ENCODE assay signal across 8 cellular contexts in genomic region chr19:38388310-38389100, GRCh38. TPM values are rescaled to one million over a fixed set of nuclear protein-coding genes. Genes with fewer than 3 reads are reported as not detected.
DNase-seq lines count a peak whose midpoint lies in the region; ATAC-seq and TF ChIP-seq lines count a peak whose summit lies in the region.

A gene with protein sequence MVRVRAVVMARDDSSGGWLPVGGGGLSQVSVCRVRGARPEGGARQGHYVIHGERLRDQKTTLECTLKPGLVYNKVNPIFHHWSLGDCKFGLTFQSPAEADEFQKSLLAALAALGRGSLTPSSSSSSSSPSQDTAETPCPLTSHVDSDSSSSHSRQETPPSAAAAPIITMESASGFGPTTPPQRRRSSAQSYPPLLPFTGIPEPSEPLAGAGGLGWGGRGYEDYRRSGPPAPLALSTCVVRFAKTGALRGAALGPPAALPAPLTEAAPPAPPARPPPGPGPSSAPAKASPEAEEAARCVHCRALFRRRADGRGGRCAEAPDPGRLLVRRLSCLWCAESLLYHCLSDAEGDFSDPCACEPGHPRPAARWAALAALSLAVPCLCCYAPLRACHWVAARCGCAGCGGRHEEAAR (plus strand): TSS chr19:38388697. CDS start chr19:38390303, 1,606 bp downstream.

- peaks cover 3% of the 10 kb centered on the region; the same call in 1 of the 2 replicates for H3K36me3 ChIP-seq in GM23338 (ENCODE audit: insufficient read depth)
- no peaks in the 10 kb centered on the region for H3K36me3 ChIP-seq in ectodermal cell (ENCODE audit: control insufficient read depth, insufficient read depth, low read length)
- peaks cover 3 to 10% of the 10 kb centered on the region in 2 donors for H3K36me3 ChIP-seq in lung (ENCODE audit: control insufficient read depth in 2 of 2, insufficient read depth in 2 of 2, low read length in 2 of 2)
- H3K36me3 ChIP-seq in upper lobe of right lung = peaks cover 7% of the 10 kb centered on the region

- peaks cover 16% of the 10 kb centered on the region for H3F3A ChIP-seq in GM23338 (replicated peaks; ENCODE audit: low read depth)

- H3K4me1 Mint-ChIP-seq in GM23338 = peaks cover 46% of the 10 kb centered on the region

- DNase-seq in AG08396 (ENCODE audit: low spot score) = peak; percentile 81
- DNase-seq in GM23338 (ENCODE audit: low spot score) = peak; percentile 85
- no peak for DNase-seq in lung (ENCODE audit: low spot score)
- DNase-seq in upper lobe of right lung = no peak
- no peak for DNase-seq in stimulated activated CD4-positive, alpha-beta T cell treated with anti-CD3 and anti-CD28 coated beads, Interleukin-1b, Interleukin-23, amount 100 ng/mL, for 48 hours
- no peak for DNase-seq in mesenteric fat pad (ENCODE audit: low spot score)

- 1% methylated on average over 42 of the region's 46 CpGs for WGBS in ectodermal cell, 2 experiments
- 1% methylated on average over 35 to 45 of the region's 46 CpGs for WGBS in lung, 2 donors

- peak; percentile 23 for ATAC-seq in GM23338
- peak; percentile 1 for ATAC-seq in lung (ENCODE audit: insufficient read depth, low FRiP score)
- no peak for ATAC-seq in upper lobe of right lung

- H3K9me3 Mint-ChIP-seq in GM23338 = no peaks in the 10 kb centered on the region; the same call in 2 of the 3 replicates

- H3K27ac ChIP-seq in GM23338 (ENCODE audit: low read depth) (peak within 1 kb of the TSS; percentile 95), ectodermal cell (ENCODE audit: insufficient read depth, low read depth, low read length, poor library complexity, severe bottlenecking) (peak within 1 kb of the TSS; percentile 68), lung (ENCODE audit: low read depth in 1 of 2, low read length in 1 of 2) (peak within 1 kb of the TSS; percentile 18 to 47), upper lobe of right lung (no peak within 1 kb of the TSS)

- intact Hi-C loops in upper lobe of right lung (cut with DNase I) = no loop called here

- peaks cover 45% of the 10 kb centered on the region for H3K27me3 Mint-ChIP-seq in GM23338 (ENCODE audit: insufficient read depth, low read depth, poor library complexity)

- no peaks in the 10 kb centered on the region for H3K9me2 ChIP-seq in GM23338 (ENCODE audit: insufficient read depth)

- peaks cover 33% of the 10 kb centered on the region for H3K36me3 Mint-ChIP-seq in GM23338 (ENCODE audit: low read depth)

- H3K9me3 ChIP-seq in ectodermal cell (ENCODE audit: control insufficient read depth, low read length) (no peaks in the 10 kb centered on the region), lung (ENCODE audit: control insufficient read depth in 2 of 2, insufficient read depth in 1 of 2, low read length in 1 of 2) (peaks cover 0 to 5% of the 10 kb centered on the region in 2 donors), upper lobe of right lung (no peaks in the 10 kb centered on the region)

- H3K4me2 ChIP-seq in GM23338 = peak within 1 kb of the TSS; percentile 95

- peaks cover 7% of the 10 kb centered on the region for H3K4me1 ChIP-seq in GM23338 (ENCODE audit: insufficient read depth)
- peaks cover 2% of the 10 kb centered on the region for H3K4me1 ChIP-seq in ectodermal cell (ENCODE audit: control insufficient read depth, insufficient read depth, low read length)
- H3K4me1 ChIP-seq in lung (ENCODE audit: control insufficient read depth in 2 of 2, insufficient read depth in 2 of 2, low read length in 2 of 2) = peaks cover 0 to 7% of the 10 kb centered on the region in 2 donors
- peaks cover 25% of the 10 kb centered on the region for H3K4me1 ChIP-seq in upper lobe of right lung

- H3K27me3 ChIP-seq in GM23338 (ENCODE audit: insufficient read depth) (peaks cover 24% of the 10 kb centered on the region), ectodermal cell (ENCODE audit: control insufficient read depth, insufficient read depth, low read length, poor library complexity, severe bottlenecking) (peaks cover 43% of the 10 kb centered on the region), lung (ENCODE audit: control insufficient read depth, insufficient read depth) (no peaks in the 10 kb centered on the region), upper lobe of right lung (no peaks in the 10 kb centered on the region)

- peak within 1 kb of the TSS; percentile 93 for H3K27ac Mint-ChIP-seq in GM23338

- H3K79me2 ChIP-seq in GM23338 (replicated peaks; ENCODE audit: insufficient read depth) = peaks cover 10% of the 10 kb centered on the region

- peaks cover 7% of the 10 kb centered on the region for H4K20me1 ChIP-seq in GM23338 (replicated peaks; ENCODE audit: insufficient read depth)

- TF ChIP-seq CTCF in GM23338 (conservative IDR thresholded peaks at IDR 0.05; ENCODE audit: low read depth in 2 of 2) = no peak
- no peak for TF ChIP-seq CTCF in lung (IDR thresholded peaks at IDR 0.05; ENCODE audit: control extremely low read depth, extremely low read depth)
- TF ChIP-seq CTCF in upper lobe of right lung (IDR thresholded peaks at IDR 0.05) = no peak

- H3K4me3 ChIP-seq in GM23338 (peak within 1 kb of the TSS; percentile 96), ectodermal cell (ENCODE audit: insufficient read depth, low read depth, low read length) (peak within 1 kb of the TSS; percentile 70), lung (peak within 1 kb of the TSS; percentile 32), upper lobe of right lung (peak within 1 kb of the TSS; percentile 60)

- peak within 1 kb of the TSS; percentile 92 for H3K4me3 Mint-ChIP-seq in GM23338

- peak within 1 kb of the TSS; percentile 92 for H2AFZ ChIP-seq in GM23338

TF ChIP-seq in GM23338, 12 proteins besides CTCF, POLR2A, EP300 and RAD21:
- TF ChIP-seq POLR2AphosphoS5 (IDR thresholded peaks at IDR 0.05; ENCODE audit: low read depth) = peak; percentile 2; the same call in 1 of the 2 replicates
- TF ChIP-seq EZH2phosphoT487 (IDR thresholded peaks at IDR 0.05; ENCODE audit: unreplicated experiment) = no peak
- TF ChIP-seq REST (IDR thresholded peaks at IDR 0.05; ENCODE audit: unreplicated experiment) = no peak

TF ChIP-seq in PFSK-1, 5 proteins besides CTCF, POLR2A, EP300 and RAD21:
- TF ChIP-seq REST (IDR thresholded peaks at IDR 0.05; ENCODE audit: insufficient read depth in 1 of 2, low read depth in 2 of 2, low read length in 2 of 2) = 0 out of 4 replicates have a peak, but pooled peaks of 1 of the 2 experiments have one; percentile 8
- no peak for TF ChIP-seq SIN3A (IDR thresholded peaks at IDR 0.05; ENCODE audit: borderline replicate concordance, insufficient read depth, low read length)
- TF ChIP-seq TAF1 (IDR thresholded peaks at IDR 0.05; ENCODE audit: borderline replicate concordance, insufficient read depth, low read length) = 0 out of 2 replicates have a peak, but pooled peaks have one; percentile 0
- no peak; the same call in 1 of the 2 replicates for TF ChIP-seq POLR2AphosphoS5 (IDR thresholded peaks at IDR 0.05; ENCODE audit: low read depth, low read length)
- peak; percentile 3 for TF ChIP-seq FOXP2 (optimal IDR thresholded peaks at IDR 0.05; ENCODE audit: borderline replicate concordance, extremely low read depth, extremely low read length, insufficient read depth)

RNA-seq across cellular contexts. Expression of the gene that starts here (rescaled TPM):
- total RNA-seq in GM23338 (2014; rRNA removed; shearing (Covaris generic)) = 3.9 TPM in 2 replicates
- 10.7 and 11.6 TPM in 2 replicates for polyA plus RNA-seq in GM23338 (2016; fragmentation: Nextera tagmentation; extraction: Ambion mirVana)
- 55.7 TPM for polyA plus RNA-seq in PFSK-1 (2012; ENCODE audit: insufficient read length, low read depth)
- polyA plus RNA-seq in ectodermal cell (2013, experiment 1 of 4) = 2.3 TPM
- 2.3 TPM for polyA plus RNA-seq in ectodermal cell (2013, experiment 2 of 4)
- 1.2 TPM for polyA plus RNA-seq in ectodermal cell (2013, experiment 3 of 4)
- 2.1 TPM for polyA plus RNA-seq in ectodermal cell (2013, experiment 4 of 4)
- total RNA-seq in lung = 1 to 10 TPM in 1 of 2 donors, under 1 TPM in 1; 0.09 to 2.6 TPM
- polyA plus RNA-seq in lung = 1 to 10 TPM; 1.2 to 1.4 TPM
- total RNA-seq in upper lobe of right lung = 1.6 TPM
- 2.2 TPM for total RNA-seq in mesenteric fat pad

Comparison
In these comparisons a context has a peak if more than half of its experiments do, and no peak if none do; other contexts are left out.
1. DNase-seq: peak in AG08396 (single experiment) and GM23338 (single experiment); none in lung (single experiment), upper lobe of right lung (single experiment), stimulated activated CD4-positive, alpha-beta T cell treated with anti-CD3 and anti-CD28 coated beads, Interleukin-1b, Interleukin-23, amount 100 ng/mL, for 48 hours (single experiment) and mesenteric fat pad (single experiment).
2. H3K4me3 ChIP-seq: peak in every context shown above with its lines; median percentile 96 in GM23338; 70 in ectodermal cell; 60 in upper lobe of right lung; 32 in lung.